Comparison of ENCODE assay signal across 1 cellular context in genomic region chr10:110210663-110211454, GRCh38.
TF ChIP-seq lines count a peak whose summit lies in the region.

No MANE protein-coding gene starts in this region.

TF ChIP-seq in GM12878, 131 proteins besides CTCF, POLR2A, EP300 and RAD21 (continued from another document and continues in another):
- TF ChIP-seq, protein P1, sequence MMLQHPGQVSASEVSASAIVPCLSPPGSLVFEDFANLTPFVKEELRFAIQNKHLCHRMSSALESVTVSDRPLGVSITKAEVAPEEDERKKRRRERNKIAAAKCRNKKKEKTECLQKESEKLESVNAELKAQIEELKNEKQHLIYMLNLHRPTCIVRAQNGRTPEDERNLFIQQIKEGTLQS (IDR thresholded peaks at IDR 0.05; ENCODE audit: borderline replicate concordance, extremely low read depth, low read depth, low read length) = no peak
- TF ChIP-seq NFXL1 (IDR thresholded peaks at IDR 0.05; ENCODE audit: borderline replicate concordance) = no peak
- peak; percentile 32; the same call in 1 of the 2 replicates for TF ChIP-seq NFYA (IDR thresholded peaks at IDR 0.05; ENCODE audit: borderline replicate concordance, low read depth, low read length)
- TF ChIP-seq CHD2 (IDR thresholded peaks at IDR 0.05; ENCODE audit: borderline replicate concordance, low read depth, low read length) = peak; percentile 88
- TF ChIP-seq MLLT1 (IDR thresholded peaks at IDR 0.05) = peak; percentile 77
- TF ChIP-seq, protein P2, sequence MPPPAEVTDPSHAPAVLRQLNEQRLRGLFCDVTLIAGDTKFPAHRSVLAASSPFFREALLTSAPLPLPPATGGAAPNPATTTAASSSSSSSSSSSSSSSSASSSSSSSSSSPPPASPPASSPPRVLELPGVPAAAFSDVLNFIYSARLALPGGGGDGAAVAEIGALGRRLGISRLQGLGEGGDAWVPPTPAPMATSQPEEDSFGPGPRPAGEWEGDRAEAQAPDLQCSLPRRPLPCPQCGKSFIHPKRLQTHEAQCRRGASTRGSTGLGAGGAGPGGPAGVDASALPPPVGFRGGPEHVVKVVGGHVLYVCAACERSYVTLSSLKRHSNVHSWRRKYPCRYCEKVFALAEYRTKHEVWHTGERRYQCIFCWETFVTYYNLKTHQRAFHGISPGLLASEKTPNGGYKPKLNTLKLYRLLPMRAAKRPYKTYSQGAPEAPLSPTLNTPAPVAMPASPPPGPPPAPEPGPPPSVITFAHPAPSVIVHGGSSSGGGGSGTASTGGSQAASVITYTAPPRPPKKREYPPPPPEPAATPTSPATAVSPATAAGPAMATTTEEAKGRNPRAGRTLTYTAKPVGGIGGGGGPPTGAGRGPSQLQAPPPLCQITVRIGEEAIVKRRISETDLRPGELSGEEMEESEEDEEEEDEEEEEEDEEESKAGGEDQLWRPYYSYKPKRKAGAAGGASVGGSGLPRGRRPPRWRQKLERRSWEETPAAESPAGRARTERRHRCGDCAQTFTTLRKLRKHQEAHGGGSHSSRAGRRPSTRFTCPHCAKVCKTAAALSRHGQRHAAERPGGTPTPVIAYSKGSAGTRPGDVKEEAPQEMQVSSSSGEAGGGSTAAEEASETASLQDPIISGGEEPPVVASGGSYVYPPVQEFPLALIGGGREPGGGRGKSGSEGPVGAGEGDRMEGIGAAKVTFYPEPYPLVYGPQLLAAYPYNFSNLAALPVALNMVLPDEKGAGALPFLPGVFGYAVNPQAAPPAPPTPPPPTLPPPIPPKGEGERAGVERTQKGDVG (CRISPR knock-in tag; IDR thresholded peaks at IDR 0.05) = no peak
- TF ChIP-seq BACH1 (IDR thresholded peaks at IDR 0.05; ENCODE audit: borderline replicate concordance) = peak; percentile 60; the same call in 1 of the 2 replicates
- TF ChIP-seq YBX1 (IDR thresholded peaks at IDR 0.05) = no peak
- TF ChIP-seq ZNF592 (IDR thresholded peaks at IDR 0.05) = no peak
- TF ChIP-seq ZNF687 (IDR thresholded peaks at IDR 0.05) = no peak
- TF ChIP-seq FOS (IDR thresholded peaks at IDR 0.05; ENCODE audit: borderline replicate concordance, extremely low read depth, insufficient read length) = peak; percentile 37
- TF ChIP-seq CREM (IDR thresholded peaks at IDR 0.05; ENCODE audit: low read depth) = peak; percentile 98
- TF ChIP-seq IKZF1 (conservative IDR thresholded peaks at IDR 0.05) = peak; percentile 54
- peak; percentile 66 to 85; a peak in 3 of 4 replicates for TF ChIP-seq BHLHE40 (IDR thresholded peaks at IDR 0.05; ENCODE audit: borderline replicate concordance in 1 of 2, low read depth in 2 of 2, low read length in 1 of 2)
- TF ChIP-seq GATAD2B (conservative IDR thresholded peaks at IDR 0.05; ENCODE audit: low read depth) = 0 out of 2 replicates have a peak, but pooled peaks have one; percentile 5
- peak; percentile 66 for TF ChIP-seq RAD51 (IDR thresholded peaks at IDR 0.05)
- TF ChIP-seq ZNF207 (IDR thresholded peaks at IDR 0.05; ENCODE audit: borderline replicate concordance) = 0 out of 2 replicates have a peak, but pooled peaks have one; percentile 42
- peak; percentile 60; the same call in 1 of the 2 replicates for TF ChIP-seq ZNF384 (IDR thresholded peaks at IDR 0.05; ENCODE audit: borderline replicate concordance, low read depth, low read length)
- TF ChIP-seq RBBP5 (conservative IDR thresholded peaks at IDR 0.05) = no peak
- peak; percentile 14; the same call in 1 of the 2 replicates for TF ChIP-seq JUND (IDR thresholded peaks at IDR 0.05; ENCODE audit: low read depth, low read length)
- TF ChIP-seq CHD1 (IDR thresholded peaks at IDR 0.05; ENCODE audit: low read depth, low read length) = no peak
- TF ChIP-seq, protein P3, sequence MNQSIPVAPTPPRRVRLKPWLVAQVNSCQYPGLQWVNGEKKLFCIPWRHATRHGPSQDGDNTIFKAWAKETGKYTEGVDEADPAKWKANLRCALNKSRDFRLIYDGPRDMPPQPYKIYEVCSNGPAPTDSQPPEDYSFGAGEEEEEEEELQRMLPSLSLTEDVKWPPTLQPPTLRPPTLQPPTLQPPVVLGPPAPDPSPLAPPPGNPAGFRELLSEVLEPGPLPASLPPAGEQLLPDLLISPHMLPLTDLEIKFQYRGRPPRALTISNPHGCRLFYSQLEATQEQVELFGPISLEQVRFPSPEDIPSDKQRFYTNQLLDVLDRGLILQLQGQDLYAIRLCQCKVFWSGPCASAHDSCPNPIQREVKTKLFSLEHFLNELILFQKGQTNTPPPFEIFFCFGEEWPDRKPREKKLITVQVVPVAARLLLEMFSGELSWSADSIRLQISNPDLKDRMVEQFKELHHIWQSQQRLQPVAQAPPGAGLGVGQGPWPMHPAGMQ (IDR thresholded peaks at IDR 0.05; ENCODE audit: borderline replicate concordance) = no peak
- TF ChIP-seq SUPT20H (IDR thresholded peaks at IDR 0.05; ENCODE audit: borderline replicate concordance, control insufficient read depth, low read depth, low read length) = no peak
- TF ChIP-seq ZNF24 (IDR thresholded peaks at IDR 0.05) = no peak
- peak; percentile 99 for TF ChIP-seq MXI1 (IDR thresholded peaks at IDR 0.05; ENCODE audit: low read depth, low read length)
- peak; percentile 83 for TF ChIP-seq SP1 (IDR thresholded peaks at IDR 0.05; ENCODE audit: low read depth, low read length)
- no peak for TF ChIP-seq SREBF1 (IDR thresholded peaks at IDR 0.05; ENCODE audit: low read length)
- 0 out of 2 replicates have a peak, but pooled peaks have one; percentile 9 for TF ChIP-seq HCFC1 (IDR thresholded peaks at IDR 0.05; ENCODE audit: low read length)
- TF ChIP-seq CEBPB (IDR thresholded peaks at IDR 0.05; ENCODE audit: borderline replicate concordance in 1 of 2, low read depth in 2 of 2, low read length in 2 of 2) = peak in 1 of 2 experiments; percentile 97; a peak in 1 of 4 replicates
- TF ChIP-seq E4F1 (IDR thresholded peaks at IDR 0.05; ENCODE audit: borderline replicate concordance, partially characterized antibody) = no peak
- peak; percentile 47; the same call in 1 of the 2 replicates for TF ChIP-seq IRF3 (IDR thresholded peaks at IDR 0.05)
- no peak; the same call in 1 of the 2 replicates for TF ChIP-seq SIN3A (IDR thresholded peaks at IDR 0.05; ENCODE audit: low read depth, low read length)
- no peak for TF ChIP-seq POU2F2 (IDR thresholded peaks at IDR 0.05; ENCODE audit: borderline replicate concordance, low read depth, low read length)
- no peak for TF ChIP-seq STAT3 (IDR thresholded peaks at IDR 0.05; ENCODE audit: low read depth, low read length)
- peak; percentile 100 for TF ChIP-seq RFX5 (IDR thresholded peaks at IDR 0.05; ENCODE audit: low read depth, low read length)
- no peak for TF ChIP-seq GABPA (IDR thresholded peaks at IDR 0.05; ENCODE audit: low read depth)
- peak; percentile 10 for TF ChIP-seq SIX5 (IDR thresholded peaks at IDR 0.05; ENCODE audit: low read depth, low read length, severe bottlenecking)
- no peak for TF ChIP-seq NRF1 (conservative IDR thresholded peaks at IDR 0.05; ENCODE audit: low read depth, low read length)
- no peak for TF ChIP-seq ZNF217 (IDR thresholded peaks at IDR 0.05)
- TF ChIP-seq, protein P4, sequence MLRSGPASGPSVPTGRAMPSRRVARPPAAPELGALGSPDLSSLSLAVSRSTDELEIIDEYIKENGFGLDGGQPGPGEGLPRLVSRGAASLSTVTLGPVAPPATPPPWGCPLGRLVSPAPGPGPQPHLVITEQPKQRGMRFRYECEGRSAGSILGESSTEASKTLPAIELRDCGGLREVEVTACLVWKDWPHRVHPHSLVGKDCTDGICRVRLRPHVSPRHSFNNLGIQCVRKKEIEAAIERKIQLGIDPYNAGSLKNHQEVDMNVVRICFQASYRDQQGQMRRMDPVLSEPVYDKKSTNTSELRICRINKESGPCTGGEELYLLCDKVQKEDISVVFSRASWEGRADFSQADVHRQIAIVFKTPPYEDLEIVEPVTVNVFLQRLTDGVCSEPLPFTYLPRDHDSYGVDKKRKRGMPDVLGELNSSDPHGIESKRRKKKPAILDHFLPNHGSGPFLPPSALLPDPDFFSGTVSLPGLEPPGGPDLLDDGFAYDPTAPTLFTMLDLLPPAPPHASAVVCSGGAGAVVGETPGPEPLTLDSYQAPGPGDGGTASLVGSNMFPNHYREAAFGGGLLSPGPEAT (IDR thresholded peaks at IDR 0.05; ENCODE audit: low read depth) = peak; percentile 71
- no peak for TF ChIP-seq BRCA1 (IDR thresholded peaks at IDR 0.05; ENCODE audit: low read depth, low read length)
